In genomic region chr10:30058111-30058510, GRCh38 we compare ENCODE assay signal across 8 cellular contexts. TPM values are rescaled to one million over a fixed set of nuclear protein-coding genes. Genes with fewer than 3 reads are reported as not detected.
DNase-seq lines count a peak whose midpoint lies in the region; ATAC-seq and TF ChIP-seq lines count a peak whose summit lies in the region.

No MANE protein-coding gene starts in this region.

- H3K27ac Mint-ChIP-seq in Calu3 (ENCODE audit: unreplicated experiment), result no peak overlapping the region

- BruUV-seq in Calu3 (replicated peaks; lab: Mats Ljungman, UMichigan), result no TSS peak

- H3K4me3 Mint-ChIP-seq in Calu3 (ENCODE audit: low read depth, unreplicated experiment), result peak overlapping the region; percentile 71

- intact Hi-C loops in Calu3 (cut with micrococcal nuclease; ENCODE audit: unreplicated experiment) (no loop called here), left ventricle myocardium superior (cut with micrococcal nuclease) (no loop called here)

- H3K36me3 ChIP-seq in rectal smooth muscle tissue (ENCODE audit: control insufficient read depth, insufficient read depth, low read length), result no peaks in the 10 kb centered on the region

- peaks cover 21% of the 10 kb centered on the region for H3K4me1 Mint-ChIP-seq in Calu3 (ENCODE audit: low read depth, unreplicated experiment)

- H3K27me3 Mint-ChIP-seq in Calu3 (ENCODE audit: unreplicated experiment), result peaks cover 40% of the 10 kb centered on the region

- H3K4me1 ChIP-seq in rectal smooth muscle tissue (ENCODE audit: control insufficient read depth, insufficient read depth, low read length), result peaks cover 16% of the 10 kb centered on the region

- H3K36me3 Mint-ChIP-seq in Calu3 (ENCODE audit: insufficient read depth, unreplicated experiment), result peaks cover 9% of the 10 kb centered on the region

- no peaks in the 10 kb centered on the region for H3K9me3 Mint-ChIP-seq in Calu3 (ENCODE audit: low read depth, unreplicated experiment)

- CTCF ChIA-PET in Calu3 (lab: Charles Lee), result no interaction called here

- peak overlapping the region; percentile 94 for H3K27ac ChIP-seq in rectal smooth muscle tissue (ENCODE audit: low read depth, low read length)

- DNase-seq in Calu3 (no peak), left ventricle myocardium superior (no peak), DMS53 treated with DMSO at 0.1 percent for 48 hours (lab: John Stamatoyannopoulos, UW; ENCODE audit: unreplicated experiment) (no peak), NCI-H345 (lab: John Stamatoyannopoulos, UW) (no peak), NCI-H1417 (lab: John Stamatoyannopoulos, UW) (no peak)

- H3K27me3 ChIP-seq in rectal smooth muscle tissue (ENCODE audit: control insufficient read depth, insufficient read depth, low read length), result no peaks in the 10 kb centered on the region

- H3K4me3 ChIP-seq in WI38 (ENCODE audit: low read depth, low read length) (peak overlapping the region; percentile 73), rectal smooth muscle tissue (ENCODE audit: low read length) (peak overlapping the region; percentile 71)

- no peak overlapping the region for H3K9ac ChIP-seq in rectal smooth muscle tissue (ENCODE audit: low read length)

- peak; percentile 8 for ATAC-seq in left ventricle myocardium superior
- ATAC-seq in GM21576 (IDR thresholded peaks at IDR 0.05; ENCODE audit: unreplicated experiment), result no peak

- TF ChIP-seq CTCF in Calu3 (IDR thresholded peaks at IDR 0.05; ENCODE audit: unreplicated experiment), result no peak
- no peak for TF ChIP-seq CTCF in WI38 (IDR thresholded peaks at IDR 0.05; ENCODE audit: low read depth, low read length)

RNA-seq across cellular contexts. Expression of gene JCAD, which starts 1.3 kb away (rescaled TPM):
- 0.54 and 0.66 TPM in 2 replicates for total RNA-seq in Calu3 (2022)
- 30.4 TPM for total RNA-seq in left ventricle myocardium superior

Comparison
In these comparisons a context has a peak if more than half of its experiments do, and no peak if none do; other contexts are left out.
1. RNA of gene JCAD, which starts 1.3 kb away (total RNA-seq): 30.4 TPM in left ventricle myocardium superior (single experiment); 0.54 to 0.66 TPM in Calu3; every median in the first group is over 10 times any median in the second.